In the genomic region with DNA sequence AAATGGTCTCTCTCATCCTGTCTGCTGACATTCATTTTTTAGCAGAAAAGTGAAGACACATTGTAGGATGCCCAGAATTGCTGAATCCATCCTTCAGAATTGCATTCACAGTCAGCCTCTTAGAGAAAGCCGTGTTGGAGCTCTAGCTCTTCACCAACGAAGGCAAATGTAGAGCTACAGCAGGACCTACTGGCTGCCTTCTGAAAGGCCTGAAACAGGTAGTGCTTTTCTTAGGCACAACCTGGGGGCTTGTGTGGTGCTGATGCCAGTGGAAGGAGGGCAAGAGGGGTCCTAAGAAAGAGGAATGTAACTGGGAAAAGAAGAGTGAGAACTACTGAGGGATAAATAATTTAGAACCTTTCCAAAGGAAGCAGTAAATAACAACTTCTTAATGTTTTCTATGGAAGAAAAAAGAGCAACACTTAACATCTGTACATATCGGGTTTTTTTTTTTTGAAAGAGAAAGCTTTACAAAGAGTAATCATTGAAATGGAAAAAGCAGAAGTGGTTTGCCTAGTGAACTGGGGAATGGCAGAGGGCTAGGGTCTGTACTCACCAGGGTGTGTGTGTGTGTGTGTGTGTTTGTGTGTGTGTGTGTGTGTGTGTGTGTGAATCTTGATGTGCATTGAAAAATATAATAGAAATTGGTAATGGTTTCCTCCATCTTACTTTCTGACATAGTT, we compare ENCODE assay signal across 10 cellular contexts.
DNase-seq lines count a peak whose midpoint lies in the region; ATAC-seq, FAIRE-seq and TF ChIP-seq lines count a peak whose summit lies in the region.
"Had no signal": no experiment of that assay in that cellular context is flagged by ENCODE, and none has a peak within 500 bp of the region (broad histone marks: within the 10 kb centered on the region; RNA-seq: fewer than 3 reads in every experiment).

No MANE protein-coding gene starts in this region.

- H3K36me3 ChIP-seq in A673 (ENCODE audit: insufficient read depth, low read length, poor library complexity, severe bottlenecking): no peaks in the 10 kb centered on the region
- no peaks in the 10 kb centered on the region for H3K36me3 ChIP-seq in small intestine (ENCODE audit: control insufficient read depth in 2 of 2, insufficient read depth in 2 of 2, low read length in 2 of 2)

- intact Hi-C loops in A673 (cut with micrococcal nuclease; ENCODE audit: unreplicated experiment): no loop called here

- no TSS peak for BruUV-seq in A673 (replicated peaks; lab: Mats Ljungman, UMichigan)

- WGBS in small intestine, 3 donors: 60 to 76% (median 67%) methylated on average over 3 of the region's 3 CpGs

- POLR2A ChIA-PET in A673 (lab: Charles Lee; ENCODE audit: low non-redundant PET): no interaction called here

- H3K27ac ChIP-seq in A673 (ENCODE audit: low read depth, low read length, poor library complexity, severe bottlenecking) (no peak overlapping the region), small intestine (ENCODE audit: low read depth in 1 of 2, low read length in 1 of 2) (no peak overlapping the region)
- H3K27ac ChIP-seq: GM23248 had no signal

- H3K4me1 ChIP-seq in A673 (ENCODE audit: insufficient read depth, low read length, poor library complexity, severe bottlenecking) (no peaks in the 10 kb centered on the region), small intestine (ENCODE audit: control insufficient read depth in 2 of 2, insufficient read depth in 1 of 2, low read depth in 1 of 2, low read length in 1 of 2) (no peaks in the 10 kb centered on the region)

- ATAC-seq in GM18870 (IDR thresholded peaks at IDR 0.05; ENCODE audit: unreplicated experiment) (peak; percentile 97), HG02610 (IDR thresholded peaks at IDR 0.05; ENCODE audit: unreplicated experiment) (peak; percentile 95)
- ATAC-seq: activated T-cell treated with anti-CD3 and anti-CD28 coated beads, Interleukin-2, amount 50 U/mL, for 72 hours had no signal

- no peak for FAIRE-seq in small intestine (lab: Jason Lieb, UNC)

- TF ChIP-seq CTCF in A673 (conservative IDR thresholded peaks at IDR 0.05; ENCODE audit: low read depth, low read length): no peak

- H3K9me3 ChIP-seq in A673 (ENCODE audit: low read depth, low read length, poor library complexity, severe bottlenecking) (no peaks in the 10 kb centered on the region), small intestine (ENCODE audit: control insufficient read depth, low read depth) (no peaks in the 10 kb centered on the region)

- H3K4me3 ChIP-seq in Jurkat, Clone E6-1 (ENCODE audit: low read length): no peak overlapping the region
- H3K4me3 ChIP-seq in A673 (ENCODE audit: low read depth, low read length, poor library complexity, severe bottlenecking) (no peak overlapping the region), small intestine (ENCODE audit: low read depth in 1 of 2, low read length in 2 of 2) (no peak overlapping the region)
- H3K4me3 ChIP-seq: GM23248 had no signal

- no peaks in the 10 kb centered on the region for H3K27me3 ChIP-seq in A673 (replicated peaks; ENCODE audit: insufficient read depth, low read depth, low read length, poor library complexity)
- H3K27me3 ChIP-seq in small intestine (ENCODE audit: control insufficient read depth in 2 of 2, insufficient read depth in 2 of 2, low read length in 2 of 2): no peaks in the 10 kb centered on the region

- peak; percentile 48 for DNase-seq in Jurkat, Clone E6-1 (ENCODE audit: low read depth, low spot score)
- peak; percentile 20 for DNase-seq in iPS-NIHi7 (ENCODE audit: extremely low spot score)
- no peak for DNase-seq in A673 (ENCODE audit: low spot score)
- DNase-seq in small intestine: no peak
- DNase-seq in NCI-H526 (lab: John Stamatoyannopoulos, UW): no peak
- DNase-seq: activated T-cell treated with anti-CD3 and anti-CD28 coated beads, Interleukin-2, amount 50 U/mL, for 72 hours; GM23248; NCI-H82 had no signal

- CTCF ChIA-PET in A673 (lab: Charles Lee): no interaction called here

Comparison
In these comparisons a context has a peak if more than half of its experiments do, and no peak if none do; other contexts are left out.
1. DNase-seq: peak in Jurkat, Clone E6-1 (single experiment) and iPS-NIHi7 (single experiment); none in A673 (single experiment), small intestine (single experiment) and NCI-H526 (0 of 2).